ENCODE assay signal across 8 cellular contexts in genomic region chr16:20901441-20902112, GRCh38. TPM values are rescaled to one million over a fixed set of nuclear protein-coding genes. Genes with fewer than 3 reads are reported as not detected.
DNase-seq lines count a peak whose midpoint lies in the region; ATAC-seq and TF ChIP-seq lines count a peak whose summit lies in the region.

No MANE protein-coding gene starts in this region.

- H3K27ac ChIP-seq in CD4-positive, alpha-beta T cell (ENCODE audit: low read depth, low read length), result peak overlapping the region; percentile 85

- H3K27ac Mint-ChIP-seq in CD4-positive, alpha-beta T cell, result peak overlapping the region; percentile 95

- TF ChIP-seq CTCF in CD4-positive, alpha-beta T cell (IDR thresholded peaks at IDR 0.05), result no peak

- CTCF ChIA-PET in CD4-positive, alpha-beta T cell (lab: Charles Lee), result no interaction called here

- intact Hi-C loops in CD4-positive, alpha-beta T cell (cut with DNase I, micrococcal nuclease), result loop anchor here (2.0 to 10.0 kb wide), 6 partner anchors 27 to 1837 kb away; partner anchors contain the start of genes LDAF1 (in 2 of the 2), CCP110 (in 1 of the 2), COQ7 (in 1 of the 2) and ERI2 (in 1 of the 2)

- no peaks in the 10 kb centered on the region for H3K27me3 Mint-ChIP-seq in CD4-positive, alpha-beta T cell

- peaks cover 30% of the 10 kb centered on the region for H3K36me3 Mint-ChIP-seq in CD4-positive, alpha-beta T cell (ENCODE audit: low read depth)

- H3K27me3 ChIP-seq in CD4-positive, alpha-beta T cell (ENCODE audit: control insufficient read depth, insufficient read depth, low read length), result no peaks in the 10 kb centered on the region

- peak overlapping the region; percentile 96 for H3K4me3 Mint-ChIP-seq in CD4-positive, alpha-beta T cell

- peak in 3 of 10 experiments; percentile 6 to 33 (median 7) for DNase-seq in CD4-positive, alpha-beta T cell
- DNase-seq in GM19238 (ENCODE audit: insufficient read length, low spot score), result peak; percentile 19
- peak; percentile 4 for DNase-seq in NCI-H2196 treated with DMSO at 0.1 percent for 48 hours (lab: John Stamatoyannopoulos, UW; ENCODE audit: unreplicated experiment)
- peak; percentile 68 for DNase-seq in activated CD8-positive, alpha-beta memory T cell treated with anti-CD3 and anti-CD28 coated beads for 24 hours
- peak; percentile 62 for DNase-seq in fibroblast of gingiva (ENCODE audit: low read depth)
- peak; percentile 57 for DNase-seq in myocyte (ENCODE audit: low read depth)
- peak; percentile 68 for DNase-seq in ureter (ENCODE audit: low spot score)

- peaks cover 89% of the 10 kb centered on the region for H3K4me1 Mint-ChIP-seq in CD4-positive, alpha-beta T cell (ENCODE audit: low read depth)

- no peaks in the 10 kb centered on the region for H3K9me3 ChIP-seq in CD4-positive, alpha-beta T cell (ENCODE audit: control insufficient read depth, low read length)

- ATAC-seq in CD4-positive, alpha-beta T cell (ENCODE audit: poor library complexity), result no peak
- ATAC-seq in HG03045 (IDR thresholded peaks at IDR 0.05; ENCODE audit: unreplicated experiment), result no peak

- no peaks in the 10 kb centered on the region for H3K9me3 Mint-ChIP-seq in CD4-positive, alpha-beta T cell

- POLR2A ChIA-PET in CD4-positive, alpha-beta T cell (lab: Charles Lee), result interaction anchor here (1.4 to 3.0 kb wide), 2 partner anchors 27 to 49 kb away, joined by 4 to 34 read pairs; no protein-coding TSS in a partner anchor

RNA-seq across cellular contexts. Expression of gene LYRM1, which starts 1.0 kb away (rescaled TPM):
- 10 to 100 TPM; 13.3 to 14.0 TPM for total RNA-seq in CD4-positive, alpha-beta T cell
- total RNA-seq in myocyte, result 54.9 and 77.8 TPM in 2 replicates
- 30.8 TPM for polyA plus RNA-seq in myocyte (2012)
- total RNA-seq in ureter, result 40.3 TPM

RNA-seq across cellular contexts. Expression of gene DCUN1D3, which starts 1.4 kb away (rescaled TPM):
- total RNA-seq in CD4-positive, alpha-beta T cell, result 1 to 10 TPM; 1.9 TPM
- total RNA-seq in myocyte (18.8 TPM in 2 replicates), ureter (17.4 TPM)
- polyA plus RNA-seq in myocyte (2012), result 21.7 TPM
